9 cellular contexts compared by ENCODE assay signal in genomic region chr12:123938679-123939480, GRCh38. TPM values are rescaled to one million over a fixed set of nuclear protein-coding genes. Genes with fewer than 3 reads are reported as not detected.
DNase-seq lines count a peak whose midpoint lies in the region; ATAC-seq and TF ChIP-seq lines count a peak whose summit lies in the region.
"Had no signal": no experiment of that assay in that cellular context is flagged by ENCODE, and none has a peak within 500 bp of the region (broad histone marks: within the 10 kb centered on the region; RNA-seq: fewer than 3 reads in every experiment).

No MANE protein-coding gene starts in this region.

- no peak overlapping the region for H2AFZ ChIP-seq in DND-41 (ENCODE audit: low read depth, low read length)

- no peak overlapping the region for H3K4me2 ChIP-seq in DND-41 (ENCODE audit: insufficient read depth, low read length)

- no peaks in the 10 kb centered on the region for H3K27me3 Mint-ChIP-seq in natural killer cell (ENCODE audit: low read depth in 2 of 2)

- no peak overlapping the region for H3K9ac ChIP-seq in DND-41 (ENCODE audit: low read depth, low read length)

- ATAC-seq in DND-41 (ENCODE audit: insufficient read depth, low read depth) (no peak), natural killer cell (no peak)

- no peak overlapping the region for H3K4me3 ChIP-seq in DND-41 (ENCODE audit: low read depth in 1 of 2, low read length in 2 of 2)
- no peak overlapping the region for H3K4me3 ChIP-seq in astrocyte of the spinal cord (ENCODE audit: low read depth, low read length)
- no peak overlapping the region for H3K4me3 ChIP-seq in sigmoid colon
- H3K4me3 ChIP-seq: transverse colon had no signal

- H3K9me3 ChIP-seq in DND-41 (ENCODE audit: insufficient read depth, low read length, severe bottlenecking) (no peaks in the 10 kb centered on the region), sigmoid colon (peaks cover 0 to 5% (median 2%) of the 10 kb centered on the region in 4 donors)
- H3K9me3 ChIP-seq: transverse colon had no signal

- TF ChIP-seq POLR2A in sigmoid colon (IDR thresholded peaks at IDR 0.05): no peak

- no peaks in the 10 kb centered on the region for H3K27me3 ChIP-seq in DND-41 (ENCODE audit: insufficient read depth, low read length, poor library complexity)
- no peaks in the 10 kb centered on the region for H3K27me3 ChIP-seq in sigmoid colon
- H3K27me3 ChIP-seq: transverse colon had no signal

- peak overlapping the region; percentile 95 to 96 for H3K27ac Mint-ChIP-seq in natural killer cell

- H3K36me3 Mint-ChIP-seq in natural killer cell: peaks cover 15% of the 10 kb centered on the region

- TF ChIP-seq EP300 in sigmoid colon (IDR thresholded peaks at IDR 0.05): no peak

- H3K36me3 ChIP-seq in DND-41 (ENCODE audit: insufficient read depth, low read length) (0 out of 2 replicates have a peak, but pooled peaks cover 8% of the 10 kb centered on the region), sigmoid colon (peaks cover 17 to 74% (median 37%) of the 10 kb centered on the region in 4 donors)

- DNase-seq in DND-41 (peak; percentile 13), HuH-7.5 (ENCODE audit: low spot score) (peak; percentile 45), astrocyte of the spinal cord (ENCODE audit: low read depth, low spot score) (no peak), natural killer cell (no peak), sigmoid colon (no peak), NCI-H345 (lab: John Stamatoyannopoulos, UW) (no peak)
- no peak for DNase-seq in activated CD8-positive, alpha-beta memory T cell treated with anti-CD3 and anti-CD28 coated beads, Interleukin-2, amount 50 U/mL, for 4 hours
- DNase-seq: caudate nucleus, transverse colon had no signal

- in situ Hi-C loops in astrocyte of the spinal cord (cut with HindIII; ENCODE audit: low sequenced_read_pairs): no loop called here

- peak; percentile 55 for TF ChIP-seq CTCF in DND-41 (IDR thresholded peaks at IDR 0.05; ENCODE audit: borderline replicate concordance, extremely low read depth, low read length, poor library complexity, severe bottlenecking)
- TF ChIP-seq CTCF in astrocyte of the spinal cord (IDR thresholded peaks at IDR 0.05; ENCODE audit: low read depth, low read length): peak; percentile 48
- peak; percentile 16 for TF ChIP-seq CTCF in natural killer cell (IDR thresholded peaks at IDR 0.05)
- TF ChIP-seq CTCF in sigmoid colon (IDR thresholded peaks at IDR 0.05): no peak

- intact Hi-C loops in natural killer cell (cut with micrococcal nuclease): loop anchor here (5.0 to 10.0 kb wide), 2 partner anchors 33 to 486 kb away; partner anchors contain the start of genes CCDC92 and ZNF664
- intact Hi-C loops in sigmoid colon (cut with DNase I): no loop called here

- peaks cover 17% of the 10 kb centered on the region for H3K4me1 ChIP-seq in DND-41 (ENCODE audit: insufficient read depth, low read length)
- H3K4me1 ChIP-seq in sigmoid colon: no peaks in the 10 kb centered on the region
- H3K4me1 ChIP-seq: transverse colon had no signal

- peak overlapping the region; percentile 84 for H3K4me3 Mint-ChIP-seq in natural killer cell

- H3K4me1 Mint-ChIP-seq in natural killer cell: peaks cover 53 to 58% of the 10 kb centered on the region in 2 donors

- H4K20me1 ChIP-seq in DND-41 (ENCODE audit: insufficient read depth, low read length): no peaks in the 10 kb centered on the region; the same call in none of the 2 replicates

- no peaks in the 10 kb centered on the region for H3K79me2 ChIP-seq in DND-41 (ENCODE audit: insufficient read depth, low read length)

- no peaks in the 10 kb centered on the region for H3K9me3 Mint-ChIP-seq in natural killer cell

- no peak overlapping the region; the same call in 1 of the 2 replicates for H3K27ac ChIP-seq in DND-41 (ENCODE audit: low read length)
- H3K27ac ChIP-seq in sigmoid colon: no peak overlapping the region
- H3K27ac ChIP-seq: transverse colon had no signal

- 87 to 92% methylated on average over 16 of the region's 16 CpGs for WGBS in sigmoid colon, 2 donors

RNA-seq across cellular contexts. Expression of gene CCDC92, which starts 33.8 kb away (rescaled TPM):
- total RNA-seq in natural killer cell: 10 to 100 TPM; 37.6 to 42.4 (median 39.1) TPM
- 10 to 100 TPM; 20.7 to 54.0 (median 29.1) TPM for total RNA-seq in sigmoid colon
- 10 to 100 TPM; 18.5 to 24.0 (median 20.7) TPM for polyA plus RNA-seq in sigmoid colon

RNA-seq across cellular contexts. Expression of gene ZNF664, which starts 34.1 kb away (rescaled TPM):
- total RNA-seq in natural killer cell (10 to 100 TPM; 36.0 to 47.3 (median 46.9) TPM), sigmoid colon (10 to 100 TPM; 43.4 to 71.7 (median 57.2) TPM)
- polyA plus RNA-seq in sigmoid colon: 10 to 100 TPM; 45.0 to 74.0 (median 62.5) TPM

Comparison
In these comparisons a context has a peak if more than half of its experiments do, and no peak if none do; other contexts are left out.
1. DNase-seq: peak in DND-41 (single experiment) and HuH-7.5 (single experiment); none in astrocyte of the spinal cord (single experiment), natural killer cell (single experiment), sigmoid colon (single experiment), NCI-H345 (single experiment) and activated CD8-positive, alpha-beta memory T cell treated with anti-CD3 and anti-CD28 coated beads, Interleukin-2, amount 50 U/mL, for 4 hours (single experiment).
2. CTCF ChIP-seq: peak in DND-41 (single experiment), astrocyte of the spinal cord (single experiment) and natural killer cell (single experiment); none in sigmoid colon (0 of 4).